30 cellular contexts compared by ENCODE assay signal in the genomic region with DNA sequence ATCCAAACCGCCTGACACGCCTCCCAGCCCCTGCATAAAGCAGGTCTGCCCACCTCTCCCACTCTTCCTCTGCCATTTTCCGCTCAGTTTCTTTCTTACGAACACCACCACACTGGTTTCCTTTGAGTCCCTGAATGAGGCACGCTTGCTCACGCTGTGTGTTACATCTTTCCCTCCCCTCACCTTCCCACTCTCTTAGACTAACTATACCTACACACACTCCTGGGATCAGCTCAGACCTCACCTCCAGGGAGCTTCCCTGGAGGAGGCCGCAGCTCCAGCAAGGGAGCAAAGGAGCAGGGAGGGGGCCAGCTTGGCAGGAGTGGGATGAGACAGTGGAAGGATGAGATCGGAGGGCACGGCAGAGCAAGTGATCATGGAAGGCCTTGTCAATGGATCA.
"Had no signal": no experiment of that assay in that cellular context is flagged by ENCODE, and none has a peak within 500 bp of the region (broad histone marks: within the 10 kb centered on the region; RNA-seq: fewer than 3 reads in every experiment).

No MANE protein-coding gene starts in this region.

- H3K36me3 Mint-ChIP-seq: activated naive CD4-positive, alpha-beta T cell treated with anti-CD3 and anti-CD28 coated beads, Interleukin-2, amount 10 ng/mL, durations not matched to agents 7 days and 5 days; activated naive CD8-positive, alpha-beta T cell; brain had no signal

- ATAC-seq: activated CD8-positive, alpha-beta T cell treated with anti-CD3 and anti-CD28 coated beads, Interleukin-2, amount 10 ng/mL, durations not matched to agents 7 days and 5 days; activated naive CD8-positive, alpha-beta T cell treated with anti-CD3 and anti-CD28 coated beads, Interleukin-2, amount 50 U/mL, for 24 hours; activated T-cell treated with anti-CD3 and anti-CD28 coated beads, Interleukin-2, amount 50 U/mL, for 4 hours; Panc1 had no signal

- H3K4me1 ChIP-seq: SJCRH30 had no signal

- H3K9me3 Mint-ChIP-seq: activated CD4-positive, alpha-beta T cell treated with anti-CD3 and anti-CD28 coated beads, Interleukin-2, amount 10 ng/mL, durations not matched to agents 7 days and 5 days; activated naive CD4-positive, alpha-beta T cell treated with anti-CD3 and anti-CD28 coated beads, Interleukin-2, amount 10 ng/mL, durations not matched to agents 7 days and 5 days; activated naive CD8-positive, alpha-beta T cell treated with anti-CD3 and anti-CD28 coated beads, Interleukin-2, amount 50 U/mL, for 24 hours; activated T-cell treated with anti-CD3 and anti-CD28 coated beads, Interleukin-2, amount 50 U/mL, for 4 hours; brain had no signal

- H3K27ac Mint-ChIP-seq: activated CD4-positive, alpha-beta T cell treated with anti-CD3 and anti-CD28 coated beads, Interleukin-2, amount 10 ng/mL, durations not matched to agents 7 days and 5 days; activated CD8-positive, alpha-beta T cell treated with anti-CD3 and anti-CD28 coated beads, Interleukin-2, amount 10 ng/mL, durations not matched to agents 7 days and 5 days; activated naive CD4-positive, alpha-beta T cell treated with anti-CD3 and anti-CD28 coated beads, Interleukin-2, amount 10 ng/mL, durations not matched to agents 7 days and 5 days; activated naive CD8-positive, alpha-beta T cell; activated naive CD8-positive, alpha-beta T cell treated with anti-CD3 and anti-CD28 coated beads, Interleukin-2, amount 50 U/mL, for 24 hours had no signal

- H3K4me3 Mint-ChIP-seq: activated CD4-positive, alpha-beta T cell treated with anti-CD3 and anti-CD28 coated beads, Interleukin-2, amount 10 ng/mL, durations not matched to agents 7 days and 5 days; activated CD8-positive, alpha-beta T cell treated with anti-CD3 and anti-CD28 coated beads, Interleukin-2, amount 10 ng/mL, durations not matched to agents 7 days and 5 days; activated naive CD4-positive, alpha-beta T cell treated with anti-CD3 and anti-CD28 coated beads, Interleukin-2, amount 10 ng/mL, durations not matched to agents 7 days and 5 days; activated naive CD8-positive, alpha-beta T cell; activated naive CD8-positive, alpha-beta T cell treated with anti-CD3 and anti-CD28 coated beads, Interleukin-2, amount 50 U/mL, for 24 hours; activated T-cell treated with anti-CD3 and anti-CD28 coated beads, Interleukin-2, amount 50 U/mL, for 4 hours; brain had no signal

- H3K9me3 ChIP-seq: MG63, SJCRH30 had no signal

- H3K27me3 ChIP-seq: MG63, SJCRH30 had no signal

- H3K4me1 Mint-ChIP-seq: activated CD4-positive, alpha-beta T cell treated with anti-CD3 and anti-CD28 coated beads, Interleukin-2, amount 10 ng/mL, durations not matched to agents 7 days and 5 days; activated naive CD4-positive, alpha-beta T cell treated with anti-CD3 and anti-CD28 coated beads, Interleukin-2, amount 10 ng/mL, durations not matched to agents 7 days and 5 days; activated naive CD8-positive, alpha-beta T cell treated with anti-CD3 and anti-CD28 coated beads, Interleukin-2, amount 50 U/mL, for 24 hours; brain had no signal

- H3K27ac ChIP-seq: SJCRH30, SK-N-MC, WERI-Rb-1 had no signal

- H3K4me3 ChIP-seq: MG63, SJCRH30, SK-N-MC had no signal

- H3K36me3 ChIP-seq: MG63, SJCRH30, WERI-Rb-1 had no signal

- DNase-seq: activated CD4-positive, alpha-beta T cell treated with anti-CD3 and anti-CD28 coated beads, Interleukin-2, amount 10 ng/mL, durations not matched to agents 7 days and 5 days; activated CD4-positive, alpha-beta T cell treated with anti-CD3 and anti-CD28 coated beads, Interleukin-2, amount 50 U/mL, for 48 hours; activated CD8-positive, alpha-beta memory T cell treated with anti-CD3 and anti-CD28 coated beads, Interleukin-2, amount 50 U/mL, for 4 hours; activated CD8-positive, alpha-beta T cell treated with anti-CD3 and anti-CD28 coated beads, Interleukin-2, amount 10 ng/mL, durations not matched to agents 7 days and 5 days; activated effector memory CD4-positive, alpha-beta T cell treated with Interleukin-2 at 50 U/mL for 16 hours; activated naive CD4-positive, alpha-beta T cell treated with anti-CD3 and anti-CD28 coated beads, Interleukin-2, amount 10 ng/mL, durations not matched to agents 7 days and 5 days; activated naive CD8-positive, alpha-beta T cell treated with anti-CD3 and anti-CD28 coated beads, Interleukin-2, amount 50 U/mL, for 24 hours; activated T-cell treated with anti-CD3 and anti-CD28 coated beads for 4 hours; activated T-cell treated with anti-CD3 and anti-CD28 coated beads, Interleukin-2, amount 50 U/mL, for 4 hours; central memory CD4-positive, alpha-beta T cell; Kasumi-1; MG63; NCI-H1048; NCI-H1105 treated with DMSO at 0.1 percent for 48 hours; NCI-H1436; NCI-H1694 treated with DMSO at 0.1 percent for 48 hours; NCI-H2029; NCI-H2107; NCI-H2171; NCI-H510A; NCI-H526; NCI-H748 treated with DMSO at 0.1 percent for 48 hours; SHP77; SJCRH30; T1000 had no signal
